32 cellular contexts compared by ENCODE assay signal in genomic region chr1:157084720-157085119, GRCh38. TPM values are rescaled to one million over a fixed set of nuclear protein-coding genes. Genes with fewer than 3 reads are reported as not detected.
"Had no signal": no experiment of that assay in that cellular context is flagged by ENCODE, and none has a peak within 500 bp of the region (broad histone marks: within the 10 kb centered on the region; RNA-seq: fewer than 3 reads in every experiment).

No MANE protein-coding gene starts in this region.

- H3K4me3 ChIP-seq: gastrocnemius medialis, left lung, ovary, right lobe of liver, smooth muscle cell, stomach, thyroid gland had no signal

- H3K27me3 ChIP-seq: gastrocnemius medialis, left lung, ovary, right lobe of liver, stomach, thyroid gland had no signal

- H3K4me1 Mint-ChIP-seq: naive thymus-derived CD8-positive, alpha-beta T cell; nephron progenitor cell; stimulated activated effector memory CD8-positive, alpha-beta T cell treated with anti-CD3 and anti-CD28 coated beads, Interleukin-12 subunit alpha, Interleukin-12 subunit beta, amount 100 ng/mL, for 72 hours had no signal

- DNase-seq: effector CD8-positive, alpha-beta T cell; endodermal cell; foreskin fibroblast; gastrocnemius medialis; left lung; midbrain; naive thymus-derived CD8-positive, alpha-beta T cell; nephron progenitor cell; nucleus accumbens; ovary; retina; right lobe of liver; stimulated activated CD4-positive, alpha-beta T cell treated with anti-CD3 and anti-CD28 coated beads, Interleukin-12 subunit alpha, Interleukin-12 subunit beta, amount 100 ng/mL, for 4 hours; stimulated activated CD4-positive, alpha-beta T cell treated with anti-CD3 and anti-CD28 coated beads, Interleukin-1b, Interleukin-23, amount 100 ng/mL, for 48 hours; stimulated activated CD4-positive, alpha-beta T cell treated with anti-CD3 and anti-CD28 coated beads, Interleukin-4, amount 100 ng/mL, for 1 hour; stimulated activated naive CD4-positive, alpha-beta T cell treated with Interleukin-2 at 50 U/mL for 16 hours; stomach had no signal

- ATAC-seq: esophagus mucosa; gastrocnemius medialis; left lung; naive thymus-derived CD8-positive, alpha-beta T cell; stimulated activated effector memory CD8-positive, alpha-beta T cell treated with anti-CD3 and anti-CD28 coated beads, Interleukin-12 subunit alpha, Interleukin-12 subunit beta, amount 100 ng/mL, for 72 hours had no signal

- H3K36me3 ChIP-seq: gastrocnemius medialis, left lung, ovary, right lobe of liver, stomach, thyroid gland had no signal

- H3K27ac ChIP-seq: epithelial cell of prostate, gastrocnemius medialis, left lung, ovary, right lobe of liver, stomach, thyroid gland had no signal

- H3K9me3 ChIP-seq: gastrocnemius medialis, left lung, ovary, right lobe of liver, stomach, thyroid gland had no signal

- H3K27ac Mint-ChIP-seq: dendritic cell treated with granulocyte-macrophage colony-stimulating factor and Interleukin-4, amounts not matched to agents 40 ng/mL and 50 ng/mL, for 4 days; endodermal cell; naive thymus-derived CD8-positive, alpha-beta T cell; nephron progenitor cell; stimulated activated effector memory CD8-positive, alpha-beta T cell treated with anti-CD3 and anti-CD28 coated beads, Interleukin-12 subunit alpha, Interleukin-12 subunit beta, amount 100 ng/mL, for 72 hours had no signal

- H3K9me3 Mint-ChIP-seq: dendritic cell treated with granulocyte-macrophage colony-stimulating factor and Interleukin-4, amounts not matched to agents 40 ng/mL and 50 ng/mL, for 4 days; endodermal cell; naive thymus-derived CD8-positive, alpha-beta T cell; nephron progenitor cell; stimulated activated effector memory CD8-positive, alpha-beta T cell treated with anti-CD3 and anti-CD28 coated beads, Interleukin-12 subunit alpha, Interleukin-12 subunit beta, amount 100 ng/mL, for 72 hours had no signal

- H3K4me3 Mint-ChIP-seq: dendritic cell treated with granulocyte-macrophage colony-stimulating factor and Interleukin-4, amounts not matched to agents 40 ng/mL and 50 ng/mL, for 4 days; endodermal cell; naive thymus-derived CD8-positive, alpha-beta T cell; nephron progenitor cell; stimulated activated effector memory CD8-positive, alpha-beta T cell treated with anti-CD3 and anti-CD28 coated beads, Interleukin-12 subunit alpha, Interleukin-12 subunit beta, amount 100 ng/mL, for 72 hours had no signal

- H3K4me1 ChIP-seq: gastrocnemius medialis, stomach, thyroid gland had no signal

- H3K36me3 Mint-ChIP-seq: naive thymus-derived CD8-positive, alpha-beta T cell; stimulated activated effector memory CD8-positive, alpha-beta T cell treated with anti-CD3 and anti-CD28 coated beads, Interleukin-12 subunit alpha, Interleukin-12 subunit beta, amount 100 ng/mL, for 72 hours had no signal

RNA-seq across cellular contexts. Expression of gene ETV3L, which starts 14.9 kb away (rescaled TPM):
- total RNA-seq: cerebellum; esophagus mucosa; gastrocnemius medialis; glomerular endothelial cell; left lung; lower leg skin; lung microvascular endothelial cell; mucosa of gallbladder; naive thymus-derived CD8-positive, alpha-beta T cell; ovary; pulmonary artery endothelial cell; right lobe of liver; smooth muscle cell; stomach; subcutaneous adipose tissue; temporal lobe; thyroid gland had no signal
- polyA plus RNA-seq: keratinocyte; naive thymus-derived CD8-positive, alpha-beta T cell; ovary; smooth muscle cell; stomach had no signal
